Comparison of ENCODE assay signal across 14 cellular contexts in the genomic region with DNA sequence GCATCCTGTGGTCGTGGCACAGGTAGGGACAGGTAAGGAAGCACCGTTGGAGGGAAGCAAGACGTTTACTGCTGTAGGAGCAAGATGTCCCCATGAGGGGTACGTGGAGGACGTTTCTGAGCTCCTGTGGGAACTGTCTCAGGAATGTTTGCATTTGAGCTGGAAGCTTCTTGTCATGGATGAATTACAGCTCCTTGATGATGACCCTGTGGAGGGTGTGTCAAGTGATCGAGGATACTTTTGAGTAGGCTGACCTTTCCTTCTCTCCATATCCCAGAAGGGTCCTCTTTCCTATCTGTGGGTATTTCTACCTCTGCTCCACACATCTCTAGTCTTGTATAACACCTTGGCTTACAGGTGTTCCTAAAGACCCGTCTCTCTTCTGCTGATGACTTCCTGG.
DNase-seq lines count a peak whose midpoint lies in the region; ATAC-seq and TF ChIP-seq lines count a peak whose summit lies in the region.
"Had no signal": no experiment of that assay in that cellular context is flagged by ENCODE, and none has a peak within 500 bp of the region (broad histone marks: within the 10 kb centered on the region; RNA-seq: fewer than 3 reads in every experiment).

No MANE protein-coding gene starts in this region.

- WGBS in transverse colon (ENCODE audit: low coverage in 1 of 2), 2 donors, result 82% methylated on average over 7 of the region's 7 CpGs; no CpG with 5 or more reads in 1 of the 2 donors

- H2AFZ ChIP-seq in OCI-LY7 (ENCODE audit: low read length), result no peak overlapping the region

- no TSS peak for BruUV-seq in OCI-LY7 (replicated peaks; lab: Mats Ljungman, UMichigan)

- H3K36me3 ChIP-seq in OCI-LY7 (ENCODE audit: insufficient read depth, low read length) (no peaks in the 10 kb centered on the region; the same call in 1 of the 2 replicates), transverse colon (no peaks in the 10 kb centered on the region)

- no peak for ATAC-seq in HG02884 (IDR thresholded peaks at IDR 0.05; ENCODE audit: unreplicated experiment)
- ATAC-seq in GM21737 (IDR thresholded peaks at IDR 0.05; ENCODE audit: unreplicated experiment), result no peak

- H3K4me3 ChIP-seq in OCI-LY7 (ENCODE audit: low read depth, low read length, poor library complexity, severe bottlenecking), result no peak overlapping the region
- no peak overlapping the region for H3K4me3 ChIP-seq in transverse colon

- H3K27ac Mint-ChIP-seq in chondrocyte (ENCODE audit: unreplicated experiment), result peak overlapping the region; percentile 22
- H3K27ac Mint-ChIP-seq in progenitor cell of endocrine pancreas, result peak overlapping the region; percentile 87
- H3K27ac Mint-ChIP-seq: endodermal cell had no signal

- H3K27me3 Mint-ChIP-seq in chondrocyte (ENCODE audit: low read depth) (no peaks in the 10 kb centered on the region), progenitor cell of endocrine pancreas (peaks cover 2% of the 10 kb centered on the region)

- POLR2A ChIA-PET in OCI-LY7 (lab: Charles Lee), result interaction anchor here (1.2 kb wide), 1 partner anchor 54 kb away, joined by 3 read pairs; no protein-coding TSS in a partner anchor

- TF ChIP-seq CTCF in C4-2B (conservative IDR thresholded peaks at IDR 0.05) (no peak), OCI-LY7 (conservative IDR thresholded peaks at IDR 0.05; ENCODE audit: low read length) (no peak), chondrocyte (IDR thresholded peaks at IDR 0.05) (no peak), progenitor cell of endocrine pancreas (IDR thresholded peaks at IDR 0.05; ENCODE audit: unreplicated experiment) (no peak), transverse colon (IDR thresholded peaks at IDR 0.05) (no peak), GM10266 (IDR thresholded peaks at IDR 0.05; ENCODE audit: control insufficient read depth, insufficient read depth, low read depth, missing control alignments) (no peak)

- peaks cover 51% of the 10 kb centered on the region for H3K4me1 Mint-ChIP-seq in chondrocyte (ENCODE audit: low read depth)
- peaks cover 48% of the 10 kb centered on the region for H3K4me1 Mint-ChIP-seq in progenitor cell of endocrine pancreas (ENCODE audit: low read depth)

- no peaks in the 10 kb centered on the region for H4K20me1 ChIP-seq in OCI-LY7 (ENCODE audit: insufficient read depth, low read length)

- intact Hi-C loops in OCI-LY7 (cut with micrococcal nuclease; ENCODE audit: unreplicated experiment), result loop anchor here (5.0 kb wide), 1 partner anchor 105 kb away; no protein-coding TSS in a partner anchor
- intact Hi-C loops in transverse colon (cut with DNase I; ENCODE audit: low total_unique reads), result no loop called here

- H3K27ac ChIP-seq in C4-2B, result peak overlapping the region; percentile 25; the same call in 1 of the 2 replicates
- H3K27ac ChIP-seq in OCI-LY7 (ENCODE audit: low read depth, low read length, poor library complexity, severe bottlenecking), result peak overlapping the region; percentile 9
- peak overlapping the region in 1 of 4 donors; percentile 36 for H3K27ac ChIP-seq in transverse colon

- no peak overlapping the region for H3K4me2 ChIP-seq in OCI-LY7 (ENCODE audit: low read length)

- H3K4me1 ChIP-seq in OCI-LY7 (ENCODE audit: insufficient read depth, low read length, poor library complexity, severe bottlenecking), result peaks cover 62% of the 10 kb centered on the region
- H3K4me1 ChIP-seq in transverse colon, result peaks cover 0 to 42% (median 15%) of the 10 kb centered on the region in 4 donors

- no peak for TF ChIP-seq EP300 in transverse colon (IDR thresholded peaks at IDR 0.05; ENCODE audit: low read depth)

- H3K9me3 ChIP-seq in OCI-LY7 (ENCODE audit: low read length) (peaks cover 7% of the 10 kb centered on the region), transverse colon (no peaks in the 10 kb centered on the region)

- in situ Hi-C loops in transverse colon (cut with MboI; ENCODE audit: low pct_ligation_motif_present in 1 of 4, low pct_unique_long_range_greater_than_20kb in 1 of 4, low sequenced_read_pairs in 3 of 4), result no loop called here

- peaks cover 9% of the 10 kb centered on the region for H3K9me3 Mint-ChIP-seq in chondrocyte (ENCODE audit: low read depth)
- peaks cover 7% of the 10 kb centered on the region for H3K9me3 Mint-ChIP-seq in progenitor cell of endocrine pancreas (ENCODE audit: low read depth)

- no peaks in the 10 kb centered on the region for H3K9me2 ChIP-seq in OCI-LY7 (ENCODE audit: insufficient read depth, low read length)

- DNase-seq in OCI-LY7 (ENCODE audit: low spot score) (no peak), chondrocyte (ENCODE audit: low spot score) (no peak), progenitor cell of endocrine pancreas (ENCODE audit: low spot score, unreplicated experiment) (no peak), transverse colon (no peak), GM10266 (ENCODE audit: extremely low spot score) (no peak)
- DNase-seq: amniotic stem cell, COR-L47, NCI-H187, SHP77 had no signal

- CTCF ChIA-PET in OCI-LY7 (lab: Charles Lee; ENCODE audit: unreplicated experiment), result interaction anchor here (1.1 kb wide), 1 partner anchor 31 kb away, joined by 3 read pairs; no protein-coding TSS in a partner anchor

- no peaks in the 10 kb centered on the region for H3K27me3 ChIP-seq in transverse colon

- no peaks in the 10 kb centered on the region for H3K79me2 ChIP-seq in OCI-LY7 (ENCODE audit: insufficient read depth, low read depth, low read length)

- H3K36me3 Mint-ChIP-seq in chondrocyte (ENCODE audit: low read depth), result no peaks in the 10 kb centered on the region
- H3K36me3 Mint-ChIP-seq in progenitor cell of endocrine pancreas (ENCODE audit: insufficient read depth), result peaks cover 5% of the 10 kb centered on the region

- H3K4me3 Mint-ChIP-seq in chondrocyte (ENCODE audit: unreplicated experiment), result no peak overlapping the region
- H3K4me3 Mint-ChIP-seq in progenitor cell of endocrine pancreas (ENCODE audit: low read depth), result no peak overlapping the region
- H3K4me3 Mint-ChIP-seq: endodermal cell, neural crest cell had no signal

- TF ChIP-seq POLR2A in transverse colon (IDR thresholded peaks at IDR 0.05), result no peak
